ENCODE assay signal across 8 cellular contexts in genomic region chr1:2643414-2644077, GRCh38. TPM values are rescaled to one million over a fixed set of nuclear protein-coding genes. Genes with fewer than 3 reads are reported as not detected.
DNase-seq lines count a peak whose midpoint lies in the region; ATAC-seq and TF ChIP-seq lines count a peak whose summit lies in the region.

No MANE protein-coding gene starts in this region.

- ATAC-seq in activated CD8-positive, alpha-beta T cell treated with anti-CD3 and anti-CD28 coated beads for 36 hours, result no peak
- no peak for ATAC-seq in stimulated activated naive CD8-positive, alpha-beta T cell treated with anti-CD3 and anti-CD28 coated beads, Interleukin-15, amount 100 ng/mL, for 72 hours

- CTCF ChIA-PET in activated CD8-positive, alpha-beta T cell treated with anti-CD3 and anti-CD28 coated beads for 36 hours (lab: Charles Lee), result interaction anchor here (0.9 kb wide), 1 partner anchor 87 kb away, joined by 3 read pairs; the partner anchor contains the start of gene TNFRSF14

- POLR2A ChIA-PET in activated CD8-positive, alpha-beta T cell treated with anti-CD3 and anti-CD28 coated beads for 36 hours (lab: Charles Lee), result interaction anchor here (0.7 to 3.5 kb wide), 3 partner anchors 58 to 1150 kb away, joined by 3 to 15 read pairs (median 4); partner anchors contain the start of gene PRXL2B

- peaks cover 2% of the 10 kb centered on the region for H3K4me1 Mint-ChIP-seq in T-helper 2 cell treated with Interferon-gamma antibody and Interleukin-4, amounts not matched to agents 5 μg/mL and 100 μg/mL, for 36 hours (ENCODE audit: low read depth)
- peaks cover 7% of the 10 kb centered on the region for H3K4me1 Mint-ChIP-seq in activated CD8-positive, alpha-beta T cell treated with anti-CD3 and anti-CD28 coated beads for 36 hours (ENCODE audit: low read depth)
- peaks cover 6% of the 10 kb centered on the region in 2 donors for H3K4me1 Mint-ChIP-seq in immature natural killer cell
- peaks cover 48% of the 10 kb centered on the region for H3K4me1 Mint-ChIP-seq in stimulated activated naive CD8-positive, alpha-beta T cell treated with anti-CD3 and anti-CD28 coated beads, Interleukin-15, amount 100 ng/mL, for 72 hours

- peak; percentile 26 for TF ChIP-seq CTCF in activated CD8-positive, alpha-beta T cell treated with anti-CD3 and anti-CD28 coated beads for 36 hours (IDR thresholded peaks at IDR 0.05)

- no peak for DNase-seq in T-helper 2 cell treated with Interferon-gamma antibody and Interleukin-4, amounts not matched to agents 5 μg/mL and 100 μg/mL, for 36 hours (ENCODE audit: low spot score)
- DNase-seq in T-helper 2 cell (no peak), immature natural killer cell (no peak), hypothalamus (lab: John Stamatoyannopoulos, UW) (no peak)
- DNase-seq in activated CD8-positive, alpha-beta T cell treated with anti-CD3 and anti-CD28 coated beads for 36 hours, result no peak
- DNase-seq in stimulated activated naive CD8-positive, alpha-beta T cell treated with anti-CD3 and anti-CD28 coated beads, Interleukin-15, amount 100 ng/mL, for 72 hours, result no peak
- no peak for DNase-seq in stimulated activated CD8-positive, alpha-beta memory T cell treated with anti-CD3 and anti-CD28 coated beads, Interleukin-4, amount 100 ng/mL, for 48 hours
- DNase-seq in stimulated activated CD4-positive, alpha-beta T cell treated with anti-CD3 and anti-CD28 coated beads, Interleukin-15, amount 100 ng/mL, for 24 hours, result no peak

- peak overlapping the region; percentile 58 for H3K4me3 Mint-ChIP-seq in T-helper 2 cell treated with Interferon-gamma antibody and Interleukin-4, amounts not matched to agents 5 μg/mL and 100 μg/mL, for 36 hours
- H3K4me3 Mint-ChIP-seq in activated CD8-positive, alpha-beta T cell treated with anti-CD3 and anti-CD28 coated beads for 36 hours, result peak overlapping the region; percentile 32
- peak overlapping the region; percentile 55 to 69 (median 68) for H3K4me3 Mint-ChIP-seq in immature natural killer cell
- H3K4me3 Mint-ChIP-seq in stimulated activated naive CD8-positive, alpha-beta T cell treated with anti-CD3 and anti-CD28 coated beads, Interleukin-15, amount 100 ng/mL, for 72 hours, result peak overlapping the region; percentile 70

- H3K9me3 Mint-ChIP-seq in T-helper 2 cell treated with Interferon-gamma antibody and Interleukin-4, amounts not matched to agents 5 μg/mL and 100 μg/mL, for 36 hours, result peaks cover 19% of the 10 kb centered on the region
- H3K9me3 Mint-ChIP-seq in activated CD8-positive, alpha-beta T cell treated with anti-CD3 and anti-CD28 coated beads for 36 hours, result peaks cover 12% of the 10 kb centered on the region
- H3K9me3 Mint-ChIP-seq in immature natural killer cell, result peaks cover 9 to 16% (median 12%) of the 10 kb centered on the region in 6 donors
- H3K9me3 Mint-ChIP-seq in stimulated activated naive CD8-positive, alpha-beta T cell treated with anti-CD3 and anti-CD28 coated beads, Interleukin-15, amount 100 ng/mL, for 72 hours, result peaks cover 18 to 30% of the 10 kb centered on the region in 2 donors

- peaks cover 2% of the 10 kb centered on the region for H3K36me3 Mint-ChIP-seq in T-helper 2 cell treated with Interferon-gamma antibody and Interleukin-4, amounts not matched to agents 5 μg/mL and 100 μg/mL, for 36 hours (ENCODE audit: low read depth)
- peaks cover 6% of the 10 kb centered on the region for H3K36me3 Mint-ChIP-seq in activated CD8-positive, alpha-beta T cell treated with anti-CD3 and anti-CD28 coated beads for 36 hours (ENCODE audit: low read depth)
- H3K36me3 Mint-ChIP-seq in immature natural killer cell, result peaks cover 7 to 9% (median 9%) of the 10 kb centered on the region in 3 donors

- intact Hi-C loops in activated CD8-positive, alpha-beta T cell treated with anti-CD3 and anti-CD28 coated beads for 36 hours (cut with micrococcal nuclease), result loop anchor here (10.0 kb wide), 2 partner anchors 59 to 89 kb away; partner anchors contain the start of genes PRXL2B and TNFRSF14

- peak overlapping the region; percentile 49 for H3K27ac Mint-ChIP-seq in T-helper 2 cell treated with Interferon-gamma antibody and Interleukin-4, amounts not matched to agents 5 μg/mL and 100 μg/mL, for 36 hours
- no peak overlapping the region for H3K27ac Mint-ChIP-seq in activated CD8-positive, alpha-beta T cell treated with anti-CD3 and anti-CD28 coated beads for 36 hours
- peak overlapping the region in 4 of 6 donors; percentile 13 to 84 (median 44) for H3K27ac Mint-ChIP-seq in immature natural killer cell
- H3K27ac Mint-ChIP-seq in stimulated activated naive CD8-positive, alpha-beta T cell treated with anti-CD3 and anti-CD28 coated beads, Interleukin-15, amount 100 ng/mL, for 72 hours, result peak overlapping the region in 1 of 2 donors; percentile 33

- no peaks in the 10 kb centered on the region for H3K27me3 Mint-ChIP-seq in T-helper 2 cell treated with Interferon-gamma antibody and Interleukin-4, amounts not matched to agents 5 μg/mL and 100 μg/mL, for 36 hours (ENCODE audit: low read depth)
- no peaks in the 10 kb centered on the region for H3K27me3 Mint-ChIP-seq in activated CD8-positive, alpha-beta T cell treated with anti-CD3 and anti-CD28 coated beads for 36 hours
- H3K27me3 Mint-ChIP-seq in immature natural killer cell (ENCODE audit: low read depth in 3 of 3), result peaks cover 0 to 7% (median 3%) of the 10 kb centered on the region in 3 donors
- H3K27me3 Mint-ChIP-seq in stimulated activated naive CD8-positive, alpha-beta T cell treated with anti-CD3 and anti-CD28 coated beads, Interleukin-15, amount 100 ng/mL, for 72 hours, result no peaks in the 10 kb centered on the region

RNA-seq across cellular contexts. Expression of gene MMEL1, which starts 10.7 kb away (rescaled TPM):
- total RNA-seq in activated CD8-positive, alpha-beta T cell treated with anti-CD3 and anti-CD28 coated beads for 36 hours, result 1 to 10 TPM; 1.8 to 3.1 TPM
- 1 to 10 TPM in 2 of 3 donors, under 1 TPM in 1; 0.93 to 5.1 (median 2.3) TPM for polyA plus RNA-seq in immature natural killer cell

RNA-seq across cellular contexts. Expression of gene PRXL2B, which starts 57.0 kb away (rescaled TPM):
- total RNA-seq in activated CD8-positive, alpha-beta T cell treated with anti-CD3 and anti-CD28 coated beads for 36 hours, result 10 to 100 TPM; 39.1 to 43.6 TPM
- 10 to 100 TPM; 10.0 to 17.1 (median 13.6) TPM for polyA plus RNA-seq in immature natural killer cell
